In the genomic region with DNA sequence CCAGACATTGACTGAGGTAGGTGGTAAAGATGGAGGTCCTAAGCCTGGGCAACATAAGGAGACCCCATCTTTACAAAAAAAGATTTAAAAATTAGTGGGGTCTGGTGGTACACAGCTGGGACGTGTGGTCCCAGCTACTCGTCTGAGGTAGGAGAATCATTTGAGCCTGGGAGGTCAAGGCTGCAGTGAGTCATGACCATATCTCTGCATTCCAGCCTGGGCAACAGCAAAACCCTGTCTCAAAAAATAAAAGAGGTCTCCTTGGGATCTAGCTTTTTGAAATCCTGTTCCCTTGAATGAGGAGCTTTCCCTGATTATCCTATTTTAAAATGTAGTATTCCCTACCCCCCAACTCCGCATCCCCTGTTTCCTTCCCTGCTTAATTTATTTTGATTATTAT, we compare ENCODE assay signal across 1 cellular context.
TF ChIP-seq lines count a peak whose summit lies in the region.

No MANE protein-coding gene starts in this region.

TF ChIP-seq in K562, 482 proteins besides CTCF, POLR2A, EP300 and RAD21 (continued from another document):
- TF ChIP-seq, protein P1, sequence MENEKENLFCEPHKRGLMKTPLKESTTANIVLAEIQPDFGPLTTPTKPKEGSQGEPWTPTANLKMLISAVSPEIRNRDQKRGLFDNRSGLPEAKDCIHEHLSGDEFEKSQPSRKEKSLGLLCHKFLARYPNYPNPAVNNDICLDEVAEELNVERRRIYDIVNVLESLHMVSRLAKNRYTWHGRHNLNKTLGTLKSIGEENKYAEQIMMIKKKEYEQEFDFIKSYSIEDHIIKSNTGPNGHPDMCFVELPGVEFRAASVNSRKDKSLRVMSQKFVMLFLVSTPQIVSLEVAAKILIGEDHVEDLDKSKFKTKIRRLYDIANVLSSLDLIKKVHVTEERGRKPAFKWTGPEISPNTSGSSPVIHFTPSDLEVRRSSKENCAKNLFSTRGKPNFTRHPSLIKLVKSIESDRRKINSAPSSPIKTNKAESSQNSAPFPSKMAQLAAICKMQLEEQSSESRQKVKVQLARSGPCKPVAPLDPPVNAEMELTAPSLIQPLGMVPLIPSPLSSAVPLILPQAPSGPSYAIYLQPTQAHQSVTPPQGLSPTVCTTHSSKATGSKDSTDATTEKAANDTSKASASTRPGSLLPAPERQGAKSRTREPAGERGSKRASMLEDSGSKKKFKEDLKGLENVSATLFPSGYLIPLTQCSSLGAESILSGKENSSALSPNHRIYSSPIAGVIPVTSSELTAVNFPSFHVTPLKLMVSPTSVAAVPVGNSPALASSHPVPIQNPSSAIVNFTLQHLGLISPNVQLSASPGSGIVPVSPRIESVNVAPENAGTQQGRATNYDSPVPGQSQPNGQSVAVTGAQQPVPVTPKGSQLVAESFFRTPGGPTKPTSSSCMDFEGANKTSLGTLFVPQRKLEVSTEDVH (IDR thresholded peaks at IDR 0.05; ENCODE audit: low read depth, partially characterized antibody), result no peak
- TF ChIP-seq JUND (IDR thresholded peaks at IDR 0.05; ENCODE audit: borderline replicate concordance, low read depth, low read length), result peak; percentile 74; the same call in 1 of the 2 replicates
- TF ChIP-seq JUND (tag; IDR thresholded peaks at IDR 0.05; ENCODE audit: borderline replicate concordance, low read depth, low read length), result no peak; the same call in 2 of the 3 replicates
- 0 out of 2 replicates have a peak, but pooled peaks have one; percentile 6 for TF ChIP-seq CBFA2T2 (conservative IDR thresholded peaks at IDR 0.05)
- TF ChIP-seq, protein P2, sequence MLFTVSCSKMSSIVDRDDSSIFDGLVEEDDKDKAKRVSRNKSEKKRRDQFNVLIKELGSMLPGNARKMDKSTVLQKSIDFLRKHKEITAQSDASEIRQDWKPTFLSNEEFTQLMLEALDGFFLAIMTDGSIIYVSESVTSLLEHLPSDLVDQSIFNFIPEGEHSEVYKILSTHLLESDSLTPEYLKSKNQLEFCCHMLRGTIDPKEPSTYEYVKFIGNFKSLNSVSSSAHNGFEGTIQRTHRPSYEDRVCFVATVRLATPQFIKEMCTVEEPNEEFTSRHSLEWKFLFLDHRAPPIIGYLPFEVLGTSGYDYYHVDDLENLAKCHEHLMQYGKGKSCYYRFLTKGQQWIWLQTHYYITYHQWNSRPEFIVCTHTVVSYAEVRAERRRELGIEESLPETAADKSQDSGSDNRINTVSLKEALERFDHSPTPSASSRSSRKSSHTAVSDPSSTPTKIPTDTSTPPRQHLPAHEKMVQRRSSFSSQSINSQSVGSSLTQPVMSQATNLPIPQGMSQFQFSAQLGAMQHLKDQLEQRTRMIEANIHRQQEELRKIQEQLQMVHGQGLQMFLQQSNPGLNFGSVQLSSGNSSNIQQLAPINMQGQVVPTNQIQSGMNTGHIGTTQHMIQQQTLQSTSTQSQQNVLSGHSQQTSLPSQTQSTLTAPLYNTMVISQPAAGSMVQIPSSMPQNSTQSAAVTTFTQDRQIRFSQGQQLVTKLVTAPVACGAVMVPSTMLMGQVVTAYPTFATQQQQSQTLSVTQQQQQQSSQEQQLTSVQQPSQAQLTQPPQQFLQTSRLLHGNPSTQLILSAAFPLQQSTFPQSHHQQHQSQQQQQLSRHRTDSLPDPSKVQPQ (CRISPR knock-in tag; IDR thresholded peaks at IDR 0.05; ENCODE audit: borderline replicate concordance), result no peak
- 0 out of 2 replicates have a peak, but pooled peaks have one; percentile 18 for TF ChIP-seq JUN (IDR thresholded peaks at IDR 0.05; ENCODE audit: borderline replicate concordance, low read depth, low read length)
- no peak for TF ChIP-seq JUN (CRISPR knock-in tag; IDR thresholded peaks at IDR 0.05; ENCODE audit: borderline replicate concordance)
- peak; percentile 54 for TF ChIP-seq CBFA2T3 (IDR thresholded peaks at IDR 0.05)
- no peak for TF ChIP-seq SUPT5H (IDR thresholded peaks at IDR 0.05)
- TF ChIP-seq, protein P3, sequence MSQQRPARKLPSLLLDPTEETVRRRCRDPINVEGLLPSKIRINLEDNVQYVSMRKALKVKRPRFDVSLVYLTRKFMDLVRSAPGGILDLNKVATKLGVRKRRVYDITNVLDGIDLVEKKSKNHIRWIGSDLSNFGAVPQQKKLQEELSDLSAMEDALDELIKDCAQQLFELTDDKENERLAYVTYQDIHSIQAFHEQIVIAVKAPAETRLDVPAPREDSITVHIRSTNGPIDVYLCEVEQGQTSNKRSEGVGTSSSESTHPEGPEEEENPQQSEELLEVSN (IDR thresholded peaks at IDR 0.05; ENCODE audit: borderline replicate concordance in 1 of 2, extremely low read depth in 1 of 2, insufficient read depth in 1 of 2, insufficient read length in 1 of 2, low read depth in 1 of 2, low read length in 1 of 2, poor library complexity in 1 of 2, severe bottlenecking in 1 of 2), result no peak
- peak; percentile 74 for TF ChIP-seq ARID1B (IDR thresholded peaks at IDR 0.05)
- TF ChIP-seq, protein P4, sequence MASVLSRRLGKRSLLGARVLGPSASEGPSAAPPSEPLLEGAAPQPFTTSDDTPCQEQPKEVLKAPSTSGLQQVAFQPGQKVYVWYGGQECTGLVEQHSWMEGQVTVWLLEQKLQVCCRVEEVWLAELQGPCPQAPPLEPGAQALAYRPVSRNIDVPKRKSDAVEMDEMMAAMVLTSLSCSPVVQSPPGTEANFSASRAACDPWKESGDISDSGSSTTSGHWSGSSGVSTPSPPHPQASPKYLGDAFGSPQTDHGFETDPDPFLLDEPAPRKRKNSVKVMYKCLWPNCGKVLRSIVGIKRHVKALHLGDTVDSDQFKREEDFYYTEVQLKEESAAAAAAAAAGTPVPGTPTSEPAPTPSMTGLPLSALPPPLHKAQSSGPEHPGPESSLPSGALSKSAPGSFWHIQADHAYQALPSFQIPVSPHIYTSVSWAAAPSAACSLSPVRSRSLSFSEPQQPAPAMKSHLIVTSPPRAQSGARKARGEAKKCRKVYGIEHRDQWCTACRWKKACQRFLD (CRISPR knock-in tag; IDR thresholded peaks at IDR 0.05), result no peak
- no peak for TF ChIP-seq MAFG (tag; conservative IDR thresholded peaks at IDR 0.05)
- TF ChIP-seq TEAD4 (IDR thresholded peaks at IDR 0.05; ENCODE audit: low read length), result peak; percentile 51
- TF ChIP-seq TEAD4 (CRISPR knock-in tag; IDR thresholded peaks at IDR 0.05; ENCODE audit: borderline replicate concordance), result no peak
- TF ChIP-seq SMARCA4 (IDR thresholded peaks at IDR 0.05), result peak; percentile 45; the same call in 1 of the 2 replicates
- peak; percentile 78 for TF ChIP-seq FOSL1 (tag; conservative IDR thresholded peaks at IDR 0.05)
- peak; percentile 50 for TF ChIP-seq TCF3 (CRISPR knock-in tag; IDR thresholded peaks at IDR 0.05)
TF ChIP-seq in K562: peak in this region for 11.
